Comparison of ENCODE assay signal across 25 cellular contexts in the genomic region with DNA sequence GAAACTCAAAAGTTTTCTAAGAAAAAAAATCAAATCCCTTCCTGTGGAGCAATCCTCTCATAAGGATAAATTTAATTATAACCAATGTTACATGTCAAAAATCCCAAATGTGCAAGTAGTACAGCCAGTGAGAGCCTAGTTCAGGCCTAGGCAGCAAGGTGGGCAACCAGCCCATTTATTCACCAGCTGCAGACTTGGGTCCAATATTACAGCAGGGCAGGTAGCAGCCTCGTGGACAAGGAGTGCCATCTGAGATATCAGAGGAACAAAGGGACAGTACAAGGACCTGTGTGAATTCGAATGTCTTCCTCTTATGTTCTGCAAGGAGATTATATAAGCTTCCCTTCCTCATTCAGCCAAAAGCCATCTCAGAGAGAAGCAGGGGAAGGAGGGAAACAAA. TPM values are rescaled to one million over a fixed set of nuclear protein-coding genes. Genes with fewer than 3 reads are reported as not detected.
A peak's percentile ranks its signal among the peaks of the same experiment; 100 is the strongest.
DNase-seq lines count a peak whose midpoint lies in the region; ATAC-seq and FAIRE-seq lines count a peak whose summit lies in the region.
"Had no signal": no experiment of that assay in that cellular context is flagged by ENCODE, and none has a peak within 500 bp of the region (broad histone marks: within the 10 kb centered on the region; RNA-seq: fewer than 3 reads in every experiment).

No MANE protein-coding gene starts in this region.

- peaks cover 24% of the 10 kb centered on the region for H3K36me3 Mint-ChIP-seq in activated naive CD4-positive, alpha-beta T cell treated with anti-CD3 and anti-CD28 coated beads for 36 hours (ENCODE audit: low read depth)
- H3K36me3 Mint-ChIP-seq in activated naive CD4-positive, alpha-beta T cell treated with anti-CD3 and anti-CD28 coated beads, Interleukin-2, amount 10 ng/mL, durations not matched to agents 7 days and 5 days = peaks cover 43% of the 10 kb centered on the region
- peaks cover 65% of the 10 kb centered on the region for H3K36me3 Mint-ChIP-seq in activated T-helper 17 cell treated with anti-CD3 and anti-CD28 coated beads, Interleukin-2, amount 50 U/mL, for 72 hours (ENCODE audit: low read depth)
- H3K36me3 Mint-ChIP-seq in stimulated activated effector memory CD8-positive, alpha-beta T cell treated with anti-CD3 and anti-CD28 coated beads, Interleukin-12 subunit alpha, Interleukin-12 subunit beta, amount 100 ng/mL, for 72 hours = peaks cover 81% of the 10 kb centered on the region

- no peak overlapping the region for H3K4me3 Mint-ChIP-seq in activated naive CD4-positive, alpha-beta T cell treated with anti-CD3 and anti-CD28 coated beads for 36 hours
- H3K4me3 Mint-ChIP-seq in activated naive CD4-positive, alpha-beta T cell treated with anti-CD3 and anti-CD28 coated beads, Interleukin-2, amount 10 ng/mL, durations not matched to agents 7 days and 5 days = no peak overlapping the region
- no peak overlapping the region for H3K4me3 Mint-ChIP-seq in activated T-helper 17 cell treated with anti-CD3 and anti-CD28 coated beads, Interleukin-2, amount 50 U/mL, for 72 hours
- no peak overlapping the region for H3K4me3 Mint-ChIP-seq in stimulated activated effector memory CD8-positive, alpha-beta T cell treated with anti-CD3 and anti-CD28 coated beads, Interleukin-12 subunit alpha, Interleukin-12 subunit beta, amount 100 ng/mL, for 72 hours
- H3K4me3 Mint-ChIP-seq: CD14-positive monocyte, GM23338, H9 had no signal

- intact Hi-C loops in activated naive CD4-positive, alpha-beta T cell treated with anti-CD3 and anti-CD28 coated beads for 36 hours (cut with micrococcal nuclease) = no loop called here

- peak overlapping the region; percentile 37 for H3K27ac Mint-ChIP-seq in activated naive CD4-positive, alpha-beta T cell treated with anti-CD3 and anti-CD28 coated beads for 36 hours
- no peak overlapping the region for H3K27ac Mint-ChIP-seq in activated naive CD4-positive, alpha-beta T cell treated with anti-CD3 and anti-CD28 coated beads, Interleukin-2, amount 10 ng/mL, durations not matched to agents 7 days and 5 days
- H3K27ac Mint-ChIP-seq in activated T-helper 17 cell treated with anti-CD3 and anti-CD28 coated beads, Interleukin-2, amount 50 U/mL, for 72 hours = peak overlapping the region; percentile 46
- peak overlapping the region; percentile 67 for H3K27ac Mint-ChIP-seq in stimulated activated effector memory CD8-positive, alpha-beta T cell treated with anti-CD3 and anti-CD28 coated beads, Interleukin-12 subunit alpha, Interleukin-12 subunit beta, amount 100 ng/mL, for 72 hours
- H3K27ac Mint-ChIP-seq: CD14-positive monocyte, GM23338, H9 had no signal

- H3K9me3 Mint-ChIP-seq in activated naive CD4-positive, alpha-beta T cell treated with anti-CD3 and anti-CD28 coated beads for 36 hours = no peaks in the 10 kb centered on the region
- H3K9me3 Mint-ChIP-seq in activated naive CD4-positive, alpha-beta T cell treated with anti-CD3 and anti-CD28 coated beads, Interleukin-2, amount 10 ng/mL, durations not matched to agents 7 days and 5 days = no peaks in the 10 kb centered on the region
- H3K9me3 Mint-ChIP-seq in activated T-helper 17 cell treated with anti-CD3 and anti-CD28 coated beads, Interleukin-2, amount 50 U/mL, for 72 hours = no peaks in the 10 kb centered on the region
- H3K9me3 Mint-ChIP-seq in stimulated activated effector memory CD8-positive, alpha-beta T cell treated with anti-CD3 and anti-CD28 coated beads, Interleukin-12 subunit alpha, Interleukin-12 subunit beta, amount 100 ng/mL, for 72 hours = no peaks in the 10 kb centered on the region
- H3K9me3 Mint-ChIP-seq: GM23338, H9 had no signal

- CTCF ChIA-PET in activated naive CD4-positive, alpha-beta T cell treated with anti-CD3 and anti-CD28 coated beads for 36 hours (lab: Charles Lee) = no interaction called here
- CTCF ChIA-PET in activated naive CD4-positive, alpha-beta T cell treated with anti-CD3 and anti-CD28 coated beads, Interleukin-2, amount 10 ng/mL, durations not matched to agents 7 days and 5 days (lab: Charles Lee) = no interaction called here

- FAIRE-seq in GM19239 (lab: Jason Lieb, UNC) = peak; percentile 44
- FAIRE-seq: D721Med, G401.6 had no signal

- peaks cover 29% of the 10 kb centered on the region for H3K4me1 Mint-ChIP-seq in activated naive CD4-positive, alpha-beta T cell treated with anti-CD3 and anti-CD28 coated beads for 36 hours (ENCODE audit: low read depth)
- H3K4me1 Mint-ChIP-seq in activated naive CD4-positive, alpha-beta T cell treated with anti-CD3 and anti-CD28 coated beads, Interleukin-2, amount 10 ng/mL, durations not matched to agents 7 days and 5 days = peaks cover 19% of the 10 kb centered on the region
- H3K4me1 Mint-ChIP-seq in activated T-helper 17 cell treated with anti-CD3 and anti-CD28 coated beads, Interleukin-2, amount 50 U/mL, for 72 hours = peaks cover 5% of the 10 kb centered on the region
- H3K4me1 Mint-ChIP-seq in stimulated activated effector memory CD8-positive, alpha-beta T cell treated with anti-CD3 and anti-CD28 coated beads, Interleukin-12 subunit alpha, Interleukin-12 subunit beta, amount 100 ng/mL, for 72 hours = peaks cover 13% of the 10 kb centered on the region
- H3K4me1 Mint-ChIP-seq: GM23338, H9 had no signal

- ATAC-seq in activated T-helper 17 cell treated with anti-CD3 and anti-CD28 coated beads, Interleukin-2, amount 50 U/mL, for 72 hours (replicated peaks) = no peak
- ATAC-seq in stimulated activated effector memory CD8-positive, alpha-beta T cell treated with anti-CD3 and anti-CD28 coated beads, Interleukin-12 subunit alpha, Interleukin-12 subunit beta, amount 100 ng/mL, for 72 hours = no peak
- no peak for ATAC-seq in GM18870 (IDR thresholded peaks at IDR 0.05; ENCODE audit: unreplicated experiment)
- ATAC-seq: GM23338 had no signal

- no peak for DNase-seq in activated naive CD4-positive, alpha-beta T cell treated with anti-CD3 and anti-CD28 coated beads for 36 hours
- no peak for DNase-seq in activated naive CD4-positive, alpha-beta T cell treated with anti-CD3 and anti-CD28 coated beads, Interleukin-2, amount 10 ng/mL, durations not matched to agents 7 days and 5 days
- DNase-seq in GM19239 (ENCODE audit: insufficient read length, low spot score) = no peak
- no peak for DNase-seq in stimulated activated effector memory CD8-positive, alpha-beta T cell treated with anti-CD3 and anti-CD28 coated beads, Interleukin-12 subunit alpha, Interleukin-12 subunit beta, amount 100 ng/mL, for 72 hours (ENCODE audit: low spot score in 2 of 2)
- DNase-seq in DMS 273 (lab: John Stamatoyannopoulos, UW; ENCODE audit: unreplicated experiment) = no peak
- no peak for DNase-seq in SHP77 treated with DMSO at 0.1 percent for 48 hours (lab: John Stamatoyannopoulos, UW)
- DNase-seq: BE2C, DMS53, H9, KBM-7, NCI-H1092 treated with DMSO at 0.1 percent for 48 hours, NCI-H146, NCI-H1930, NCI-H2107, NCI-H446, NCI-H524 treated with DMSO at 0.1 percent for 48 hours, NCI-H774, Right ventricle myocardium superior, RPMI8226 had no signal

- no peaks in the 10 kb centered on the region for H3K27me3 Mint-ChIP-seq in activated naive CD4-positive, alpha-beta T cell treated with anti-CD3 and anti-CD28 coated beads for 36 hours (ENCODE audit: low read depth)
- no peaks in the 10 kb centered on the region for H3K27me3 Mint-ChIP-seq in activated naive CD4-positive, alpha-beta T cell treated with anti-CD3 and anti-CD28 coated beads, Interleukin-2, amount 10 ng/mL, durations not matched to agents 7 days and 5 days
- H3K27me3 Mint-ChIP-seq in activated T-helper 17 cell treated with anti-CD3 and anti-CD28 coated beads, Interleukin-2, amount 50 U/mL, for 72 hours = no peaks in the 10 kb centered on the region

RNA-seq across cellular contexts. Expression of a gene that starts 6.6 kb away (rescaled TPM):
- total RNA-seq in activated naive CD4-positive, alpha-beta T cell treated with anti-CD3 and anti-CD28 coated beads for 36 hours = 10 to 100 TPM in 1 of 2 experiments, 1 to 10 TPM in 1; 7.9 to 10.9 TPM
- 10 to 100 TPM; 11.4 to 15.1 TPM for total RNA-seq in activated T-helper 17 cell treated with anti-CD3 and anti-CD28 coated beads, Interleukin-2, amount 50 U/mL, for 72 hours

RNA-seq across cellular contexts. Expression of a gene that starts 6.8 kb away (rescaled TPM):
- total RNA-seq in activated naive CD4-positive, alpha-beta T cell treated with anti-CD3 and anti-CD28 coated beads for 36 hours = 10 to 100 TPM; 67.2 to 69.9 TPM
- total RNA-seq in activated T-helper 17 cell treated with anti-CD3 and anti-CD28 coated beads, Interleukin-2, amount 50 U/mL, for 72 hours = 10 to 100 TPM; 53.1 to 70.8 TPM

RNA-seq across cellular contexts. Expression of a gene that starts 35.9 kb away (rescaled TPM):
- total RNA-seq in activated naive CD4-positive, alpha-beta T cell treated with anti-CD3 and anti-CD28 coated beads for 36 hours = 10 to 100 TPM; 19.7 to 20.9 TPM
- total RNA-seq in activated T-helper 17 cell treated with anti-CD3 and anti-CD28 coated beads, Interleukin-2, amount 50 U/mL, for 72 hours = 10 to 100 TPM; 12.4 to 16.1 TPM
